ENCODE assay signal across 8 cellular contexts in the genomic region with DNA sequence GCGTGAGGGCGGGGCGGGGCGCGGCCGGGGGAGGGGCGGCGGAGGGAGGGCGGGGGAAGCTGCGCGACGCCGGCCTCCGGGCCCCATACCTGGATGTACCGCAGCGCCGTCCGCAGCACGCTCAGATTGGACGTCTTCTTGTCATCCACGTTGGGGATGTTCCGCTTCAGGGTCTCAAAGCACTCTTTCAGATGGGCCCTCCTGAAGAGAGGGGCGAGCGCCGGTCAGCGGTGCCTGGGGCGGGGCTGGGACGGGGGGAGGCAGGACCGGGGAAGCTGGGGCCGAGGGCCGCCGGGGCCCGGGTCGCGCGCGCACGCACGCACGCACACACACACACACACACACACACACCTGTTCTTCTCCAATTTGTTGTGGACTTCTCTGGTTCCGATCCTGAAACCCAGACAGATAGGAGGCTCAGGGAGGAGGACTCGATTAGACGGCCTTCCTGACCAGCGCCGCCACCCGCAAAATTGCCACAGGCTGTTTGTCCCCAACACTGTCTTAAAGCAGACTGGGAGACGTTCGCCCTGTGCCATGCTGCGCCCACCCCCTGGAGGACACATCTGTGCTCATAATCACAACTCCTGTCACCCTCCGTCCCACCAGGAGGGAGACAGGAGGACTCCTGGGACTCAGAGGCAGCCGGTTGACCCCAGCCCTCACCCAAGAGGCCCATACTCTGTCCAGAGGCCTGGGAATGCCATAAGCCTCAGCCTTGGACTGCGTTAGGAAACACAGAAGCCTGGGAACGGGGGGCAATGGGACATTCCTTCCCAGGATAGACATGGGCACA. TPM values are rescaled to one million over a fixed set of nuclear protein-coding genes. Genes with fewer than 3 reads are reported as not detected.
DNase-seq lines count a peak whose midpoint lies in the region; ATAC-seq and TF ChIP-seq lines count a peak whose summit lies in the region.

No MANE protein-coding gene starts in this region.

- POLR2A ChIA-PET in activated B cell treated with CpG ODN at 0.5 μM for 24 hours (lab: Charles Lee) (interaction anchor here (1.4 to 4.4 kb wide), 4 partner anchors 8 to 610 kb away, joined by 4 to 103 read pairs (median 14); a partner anchor contains a TSS), GM10248 (lab: Yijun Ruan, JAX) (interaction anchor here (0.5 to 3.7 kb wide), 4 partner anchors 8 to 13 kb away, joined by 3 to 16 read pairs (median 10); no protein-coding TSS in a partner anchor)

- no peaks in the 10 kb centered on the region for H3K36me3 ChIP-seq in GM23338 (ENCODE audit: insufficient read depth)

- H3K27me3 ChIP-seq in GM23338 (ENCODE audit: insufficient read depth): no peaks in the 10 kb centered on the region

- H3K79me2 ChIP-seq in GM23338 (replicated peaks; ENCODE audit: insufficient read depth): peaks cover 52% of the 10 kb centered on the region

- H3K9me3 Mint-ChIP-seq in GM23338 (peaks cover 3% of the 10 kb centered on the region; the same call in 1 of the 3 replicates), activated B cell treated with CpG ODN at 0.5 μM for 24 hours (no peaks in the 10 kb centered on the region)

- peaks cover 57% of the 10 kb centered on the region for H3K4me1 Mint-ChIP-seq in GM23338
- peaks cover 67% of the 10 kb centered on the region for H3K4me1 Mint-ChIP-seq in activated B cell treated with CpG ODN at 0.5 μM for 24 hours

- H3K4me3 ChIP-seq in GM23338: peak overlapping the region; percentile 85
- peak overlapping the region; percentile 55 to 86 (median 77) for H3K4me3 ChIP-seq in skin epidermis

- CTCF ChIA-PET in activated B cell treated with CpG ODN at 0.5 μM for 24 hours (lab: Charles Lee): interaction anchor here (2.9 kb wide), 1 partner anchor 11 kb away, joined by 36 read pairs; no protein-coding TSS in a partner anchor
- CTCF ChIA-PET in GM10248 (lab: Yijun Ruan, JAX): interaction anchor here (1.5 to 4.5 kb wide), 4 partner anchors 12 to 340 kb away, joined by 7 to 78 read pairs (median 20); a partner anchor contains a TSS

- H3K4me3 Mint-ChIP-seq in GM23338 (peak overlapping the region; percentile 75), activated B cell treated with CpG ODN at 0.5 μM for 24 hours (peak overlapping the region; percentile 72)

- peaks cover 32% of the 10 kb centered on the region for H3K27me3 Mint-ChIP-seq in GM23338 (ENCODE audit: insufficient read depth, low read depth, poor library complexity)
- H3K27me3 Mint-ChIP-seq in activated B cell treated with CpG ODN at 0.5 μM for 24 hours: no peaks in the 10 kb centered on the region

- no peaks in the 10 kb centered on the region for H3K9me2 ChIP-seq in GM23338 (ENCODE audit: insufficient read depth)

- DNase-seq in GM23338 (ENCODE audit: low spot score) (peak; percentile 92), activated B cell treated with CpG ODN at 0.5 μM for 24 hours (no peak), left ventricle myocardium superior (peak; percentile 51), DMS 273 treated with DMSO at 0.1 percent for 48 hours (lab: John Stamatoyannopoulos, UW) (no peak), GM10248 (ENCODE audit: extremely low spot score) (no peak)

- no peak for TF ChIP-seq POLR2A in GM18505 (IDR thresholded peaks at IDR 0.05; ENCODE audit: borderline replicate concordance, extremely low read depth, insufficient read depth, insufficient read length)

- TF ChIP-seq CTCF in GM23338 (conservative IDR thresholded peaks at IDR 0.05; ENCODE audit: low read depth in 2 of 2) (no peak), activated B cell treated with CpG ODN at 0.5 μM for 24 hours (IDR thresholded peaks at IDR 0.05) (no peak), GM10248 (IDR thresholded peaks at IDR 0.05; ENCODE audit: control extremely low read depth, extremely low read depth, low read depth, missing control alignments) (no peak)

- H2AFZ ChIP-seq in GM23338: 0 out of 2 replicates have a peak overlapping the region, but pooled peaks have one; percentile 52

- intact Hi-C loops in activated B cell treated with CpG ODN at 0.5 μM for 24 hours (cut with micrococcal nuclease): loop anchor here (2.0 kb wide), 2 partner anchors 57 to 317 kb away; a partner anchor contains a TSS
- intact Hi-C loops in left ventricle myocardium superior (cut with micrococcal nuclease): no loop called here

- H3K36me3 Mint-ChIP-seq in GM23338 (ENCODE audit: low read depth) (peaks cover 10% of the 10 kb centered on the region; the same call in 1 of the 3 replicates), activated B cell treated with CpG ODN at 0.5 μM for 24 hours (ENCODE audit: low read depth) (peaks cover 3% of the 10 kb centered on the region)

- 0 out of 2 replicates have a peak overlapping the region, but pooled peaks have one; percentile 14 for H3K27ac ChIP-seq in GM23338 (ENCODE audit: low read depth)
- H3K27ac ChIP-seq in skin epidermis: peak overlapping the region in 20 of 21 experiments; percentile 47 to 100 (median 98)

- H3F3A ChIP-seq in GM23338 (replicated peaks; ENCODE audit: low read depth): peaks cover 16% of the 10 kb centered on the region

- H3K4me2 ChIP-seq in GM23338: peak overlapping the region; percentile 78

- ATAC-seq in GM23338 (peak; percentile 1; the same call in 1 of the 3 replicates), activated B cell treated with CpG ODN at 0.5 μM for 24 hours (ENCODE audit: low read depth) (no peak), left ventricle myocardium superior (no peak), GM18505 (IDR thresholded peaks at IDR 0.05; ENCODE audit: unreplicated experiment) (no peak), HG03460 (IDR thresholded peaks at IDR 0.05; ENCODE audit: unreplicated experiment) (no peak)

- H3K27ac Mint-ChIP-seq in GM23338 (no peak overlapping the region), activated B cell treated with CpG ODN at 0.5 μM for 24 hours (peak overlapping the region; percentile 66)

- no peaks in the 10 kb centered on the region; the same call in 1 of the 2 replicates for H4K20me1 ChIP-seq in GM23338 (replicated peaks; ENCODE audit: insufficient read depth)

- peaks cover 32% of the 10 kb centered on the region for H3K4me1 ChIP-seq in GM23338 (ENCODE audit: insufficient read depth)

TF ChIP-seq in GM23338, 12 proteins besides CTCF, POLR2A, EP300 and RAD21:
- no peak for TF ChIP-seq NANOG (IDR thresholded peaks at IDR 0.05; ENCODE audit: borderline replicate concordance)
- TF ChIP-seq EZH2 (IDR thresholded peaks at IDR 0.05; ENCODE audit: low read depth, unreplicated experiment): no peak
- TF ChIP-seq, protein P1, sequence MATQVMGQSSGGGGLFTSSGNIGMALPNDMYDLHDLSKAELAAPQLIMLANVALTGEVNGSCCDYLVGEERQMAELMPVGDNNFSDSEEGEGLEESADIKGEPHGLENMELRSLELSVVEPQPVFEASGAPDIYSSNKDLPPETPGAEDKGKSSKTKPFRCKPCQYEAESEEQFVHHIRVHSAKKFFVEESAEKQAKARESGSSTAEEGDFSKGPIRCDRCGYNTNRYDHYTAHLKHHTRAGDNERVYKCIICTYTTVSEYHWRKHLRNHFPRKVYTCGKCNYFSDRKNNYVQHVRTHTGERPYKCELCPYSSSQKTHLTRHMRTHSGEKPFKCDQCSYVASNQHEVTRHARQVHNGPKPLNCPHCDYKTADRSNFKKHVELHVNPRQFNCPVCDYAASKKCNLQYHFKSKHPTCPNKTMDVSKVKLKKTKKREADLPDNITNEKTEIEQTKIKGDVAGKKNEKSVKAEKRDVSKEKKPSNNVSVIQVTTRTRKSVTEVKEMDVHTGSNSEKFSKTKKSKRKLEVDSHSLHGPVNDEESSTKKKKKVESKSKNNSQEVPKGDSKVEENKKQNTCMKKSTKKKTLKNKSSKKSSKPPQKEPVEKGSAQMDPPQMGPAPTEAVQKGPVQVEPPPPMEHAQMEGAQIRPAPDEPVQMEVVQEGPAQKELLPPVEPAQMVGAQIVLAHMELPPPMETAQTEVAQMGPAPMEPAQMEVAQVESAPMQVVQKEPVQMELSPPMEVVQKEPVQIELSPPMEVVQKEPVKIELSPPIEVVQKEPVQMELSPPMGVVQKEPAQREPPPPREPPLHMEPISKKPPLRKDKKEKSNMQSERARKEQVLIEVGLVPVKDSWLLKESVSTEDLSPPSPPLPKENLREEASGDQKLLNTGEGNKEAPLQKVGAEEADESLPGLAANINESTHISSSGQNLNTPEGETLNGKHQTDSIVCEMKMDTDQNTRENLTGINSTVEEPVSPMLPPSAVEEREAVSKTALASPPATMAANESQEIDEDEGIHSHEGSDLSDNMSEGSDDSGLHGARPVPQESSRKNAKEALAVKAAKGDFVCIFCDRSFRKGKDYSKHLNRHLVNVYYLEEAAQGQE (IDR thresholded peaks at IDR 0.05; ENCODE audit: unreplicated experiment): no peak
- TF ChIP-seq ZNF114 (CRISPR knock-in tag; IDR thresholded peaks at IDR 0.05): no peak

RNA-seq across cellular contexts. Expression of a gene that starts 6.7 kb away (rescaled TPM):
- 6.4 and 10.4 TPM in 2 replicates for total RNA-seq in GM23338 (2014; rRNA removed; shearing (Covaris generic))
- 5.7 and 6.7 TPM in 2 replicates for polyA plus RNA-seq in GM23338 (2016; fragmentation: Nextera tagmentation; extraction: Ambion mirVana)
- total RNA-seq in activated B cell treated with CpG ODN at 0.5 μM for 24 hours (24.3 and 31.3 TPM in 2 replicates), left ventricle myocardium superior (10.4 TPM)

RNA-seq across cellular contexts. Expression of a gene that starts 56.9 kb away (rescaled TPM):
- 38.9 and 52.4 TPM in 2 replicates for total RNA-seq in GM23338 (2014; rRNA removed; shearing (Covaris generic))
- polyA plus RNA-seq in GM23338 (2016; fragmentation: Nextera tagmentation; extraction: Ambion mirVana): 13.7 and 14.3 TPM in 2 replicates
- 50.1 and 60.5 TPM in 2 replicates for total RNA-seq in activated B cell treated with CpG ODN at 0.5 μM for 24 hours
- total RNA-seq in left ventricle myocardium superior: 27.0 TPM

RNA-seq across cellular contexts. Expression of a gene that starts 57.9 kb away (rescaled TPM):
- 72.7 and 108 TPM in 2 replicates for total RNA-seq in GM23338 (2014; rRNA removed; shearing (Covaris generic))
- polyA plus RNA-seq in GM23338 (2016; fragmentation: Nextera tagmentation; extraction: Ambion mirVana): 31.3 and 36.9 TPM in 2 replicates
- total RNA-seq in activated B cell treated with CpG ODN at 0.5 μM for 24 hours (46.4 and 48.5 TPM in 2 replicates), left ventricle myocardium superior (23.3 TPM)

Comparison
In these comparisons a context has a peak if more than half of its experiments do, and no peak if none do; other contexts are left out.
1. DNase-seq: peak in GM23338 (single experiment) and left ventricle myocardium superior (single experiment); none in activated B cell treated with CpG ODN at 0.5 μM for 24 hours (single experiment), DMS 273 treated with DMSO at 0.1 percent for 48 hours (single experiment) and GM10248 (single experiment).